Comparison of ENCODE assay signal across 32 cellular contexts in genomic region chr3:25480811-25481210, GRCh38. TPM values are rescaled to one million over a fixed set of nuclear protein-coding genes. Genes with fewer than 3 reads are reported as not detected.
"Had no signal": no experiment of that assay in that cellular context is flagged by ENCODE, and none has a peak within 500 bp of the region (broad histone marks: within the 10 kb centered on the region; RNA-seq: fewer than 3 reads in every experiment).

No MANE protein-coding gene starts in this region.

- H3K27me3 Mint-ChIP-seq: type B pancreatic cell had no signal

- H3K4me1 Mint-ChIP-seq: activated naive CD8-positive, alpha-beta T cell treated with anti-CD3 and anti-CD28 coated beads for 36 hours; immature natural killer cell; natural killer cell had no signal

- H3K36me3 Mint-ChIP-seq: activated CD4-positive, alpha-beta memory T cell treated with anti-CD3 and anti-CD28 coated beads for 36 hours; activated naive CD8-positive, alpha-beta T cell treated with anti-CD3 and anti-CD28 coated beads for 36 hours; natural killer cell; neural progenitor cell had no signal

- H3K27ac Mint-ChIP-seq: activated CD4-positive, alpha-beta memory T cell treated with anti-CD3 and anti-CD28 coated beads for 36 hours; activated naive CD4-positive, alpha-beta T cell treated with anti-CD3 and anti-CD28 coated beads for 36 hours; activated naive CD8-positive, alpha-beta T cell treated with anti-CD3 and anti-CD28 coated beads for 36 hours; activated T-helper 1 cell treated with anti-CD3 and anti-CD28 coated beads, Interleukin-12 subunit alpha, Interleukin-12 subunit beta, Interleukin-2, Interleukin-4 antibody, amounts not matched to agents 30 ng/mL and 10 ng/mL and 1 ng/mL, durations not matched to agents 14 hours and 24 hours and 36 hours; immature natural killer cell; natural killer cell; neural progenitor cell; type B pancreatic cell had no signal

- H3K36me3 ChIP-seq: adrenal gland, esophagus squamous epithelium, lower lobe of right lung, neural progenitor cell, right lobe of liver, uterus, WERI-Rb-1 had no signal

- H3K27ac ChIP-seq: lower lobe of right lung, neural progenitor cell, right lobe of liver, testis, uterus, WERI-Rb-1 had no signal

- H3K4me1 ChIP-seq: neural progenitor cell, testis, uterus had no signal

- ATAC-seq: activated CD4-positive, CD25-positive, alpha-beta regulatory T cell treated with anti-CD3 and anti-CD28 coated beads, Interleukin-2, amount 50 U/mL, for 24 hours; lower lobe of right lung; natural killer cell; stimulated activated naive CD8-positive, alpha-beta T cell treated with anti-CD3 and anti-CD28 coated beads, Interleukin-15, Interleukin-2, amounts not matched to agents 100 U/mL and 50 U/mL, for 24 hours had no signal

- H3K9me3 ChIP-seq: adrenal gland, esophagus squamous epithelium, lower lobe of right lung, right lobe of liver, testis, uterus had no signal

- H3K9me3 Mint-ChIP-seq: activated CD4-positive, alpha-beta memory T cell treated with anti-CD3 and anti-CD28 coated beads for 36 hours; activated naive CD4-positive, alpha-beta T cell treated with anti-CD3 and anti-CD28 coated beads for 36 hours; activated naive CD8-positive, alpha-beta T cell treated with anti-CD3 and anti-CD28 coated beads for 36 hours; activated T-helper 1 cell treated with anti-CD3 and anti-CD28 coated beads, Interleukin-12 subunit alpha, Interleukin-12 subunit beta, Interleukin-2, Interleukin-4 antibody, amounts not matched to agents 30 ng/mL and 10 ng/mL and 1 ng/mL, durations not matched to agents 14 hours and 24 hours and 36 hours; immature natural killer cell; natural killer cell; neural progenitor cell; type B pancreatic cell had no signal

- H3K4me3 ChIP-seq: adrenal gland, esophagus squamous epithelium, lower lobe of right lung, neural progenitor cell, right lobe of liver, testis, uterus had no signal

- DNase-seq: activated CD4-positive, alpha-beta memory T cell treated with anti-CD3 and anti-CD28 coated beads for 36 hours; activated CD4-positive, alpha-beta T cell treated with anti-CD3 and anti-CD28 coated beads for 48 hours; activated CD8-positive, alpha-beta memory T cell treated with anti-CD3 and anti-CD28 coated beads, Interleukin-2, amount 50 U/mL, for 4 hours; activated effector memory CD4-positive, alpha-beta T cell treated with anti-CD3 and anti-CD28 coated beads, Interleukin-2, amount 50 U/mL, for 16 hours; activated naive CD4-positive, alpha-beta T cell treated with anti-CD3 and anti-CD28 coated beads for 36 hours; activated naive CD8-positive, alpha-beta T cell treated with anti-CD3 and anti-CD28 coated beads for 36 hours; activated T-cell treated with anti-CD3 and anti-CD28 coated beads, Interleukin-2, amount 50 U/mL, for 1 hour; adrenal gland; aorta; caudate nucleus; esophagus squamous epithelium; hypothalamus; immature natural killer cell; kidney; lower lobe of right lung; mesenchymal stem cell; natural killer cell; occipital lobe; right lobe of liver; stimulated activated CD4-positive, alpha-beta T cell treated with anti-CD3 and anti-CD28 coated beads, Interleukin-12 subunit alpha, Interleukin-12 subunit beta, amount 100 ng/mL, for 4 hours; stimulated activated CD4-positive, alpha-beta T cell treated with anti-CD3 and anti-CD28 coated beads, Interleukin-4, amount 100 ng/mL, for 1 hour; stimulated activated naive CD8-positive, alpha-beta T cell treated with anti-CD3 and anti-CD28 coated beads, Interleukin-15, Interleukin-2, amounts not matched to agents 100 U/mL and 50 U/mL, for 24 hours; testis; uterus; WERI-Rb-1 had no signal

- H3K27me3 ChIP-seq: adrenal gland, esophagus squamous epithelium, neural progenitor cell, right lobe of liver, testis, uterus had no signal

- H3K4me3 Mint-ChIP-seq: activated CD4-positive, alpha-beta memory T cell treated with anti-CD3 and anti-CD28 coated beads for 36 hours; activated naive CD4-positive, alpha-beta T cell treated with anti-CD3 and anti-CD28 coated beads for 36 hours; activated naive CD8-positive, alpha-beta T cell treated with anti-CD3 and anti-CD28 coated beads for 36 hours; activated T-helper 1 cell treated with anti-CD3 and anti-CD28 coated beads, Interleukin-12 subunit alpha, Interleukin-12 subunit beta, Interleukin-2, Interleukin-4 antibody, amounts not matched to agents 30 ng/mL and 10 ng/mL and 1 ng/mL, durations not matched to agents 14 hours and 24 hours and 36 hours; immature natural killer cell; natural killer cell; neural progenitor cell; type B pancreatic cell had no signal

RNA-seq across cellular contexts. Expression of gene RARB, which starts 52.7 kb away (rescaled TPM):
- total RNA-seq: activated CD4-positive, alpha-beta memory T cell treated with anti-CD3 and anti-CD28 coated beads for 36 hours; activated CD8-positive, alpha-beta memory T cell treated with anti-CD3 and anti-CD28 coated beads for 36 hours; activated naive CD4-positive, alpha-beta T cell treated with anti-CD3 and anti-CD28 coated beads for 36 hours; activated naive CD8-positive, alpha-beta T cell treated with anti-CD3 and anti-CD28 coated beads for 36 hours; activated T-helper 1 cell treated with anti-CD3 and anti-CD28 coated beads, Interleukin-12 subunit alpha, Interleukin-12 subunit beta, Interleukin-2, Interleukin-4 antibody, amounts not matched to agents 30 ng/mL and 10 ng/mL and 1 ng/mL, durations not matched to agents 14 hours and 24 hours and 36 hours; mononuclear cell; natural killer cell; T-helper 1 cell treated with Interleukin-12 subunit alpha and Interleukin-12 subunit beta and Interleukin-4 antibody, amounts not matched to agents 30 ng/mL and 1 ng/mL, for 36 hours had no signal
